Comparison of ENCODE assay signal across 9 cellular contexts in the genomic region with DNA sequence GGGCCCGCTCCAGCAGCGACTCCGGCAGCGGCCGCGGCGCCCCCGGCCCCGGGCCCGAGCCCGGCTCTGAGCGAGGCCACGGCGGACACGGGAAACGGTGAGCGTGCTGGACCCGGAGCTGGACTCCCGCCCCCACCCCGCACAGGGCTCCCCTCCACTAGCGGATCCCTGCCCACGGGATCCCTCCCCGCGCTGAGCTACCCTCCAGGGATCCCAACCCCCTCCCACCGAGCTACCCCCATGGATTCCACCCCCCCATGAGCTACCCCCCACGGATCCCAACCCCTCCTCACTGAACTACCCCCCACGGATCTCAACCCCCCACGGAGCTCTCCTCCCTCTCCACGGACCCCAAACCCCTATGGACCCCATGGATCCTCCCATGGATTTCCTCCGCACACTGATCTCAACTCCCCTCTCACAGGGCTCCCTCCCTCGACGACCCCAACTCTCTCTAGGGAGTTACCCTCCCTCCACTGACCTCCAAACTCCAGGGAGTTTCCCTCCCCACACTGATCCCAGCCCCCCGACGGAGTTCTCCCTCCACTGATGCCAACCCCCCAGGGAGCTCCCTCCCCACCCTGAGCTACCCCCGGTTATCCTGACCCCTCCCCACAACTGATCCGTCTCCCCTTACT. TPM values are rescaled to one million over a fixed set of nuclear protein-coding genes. Genes with fewer than 3 reads are reported as not detected.
DNase-seq lines count a peak whose midpoint lies in the region; ATAC-seq, FAIRE-seq and TF ChIP-seq lines count a peak whose summit lies in the region.
"Had no signal": no experiment of that assay in that cellular context is flagged by ENCODE, and none has a peak within 500 bp of the region (broad histone marks: within the 10 kb centered on the region; RNA-seq: fewer than 3 reads in every experiment).

No MANE protein-coding gene starts in this region.

- H3K9me3 ChIP-seq in AG04450 (ENCODE audit: control insufficient read depth, insufficient read depth, low read length) (no peaks in the 10 kb centered on the region; the same call in 1 of the 2 replicates), MM.1S (replicated peaks; ENCODE audit: insufficient read depth, low read length) (no peaks in the 10 kb centered on the region)
- H3K9me3 ChIP-seq: pancreas had no signal

- H4K20me1 ChIP-seq in MM.1S (ENCODE audit: insufficient read depth, low read length) = no peaks in the 10 kb centered on the region

- peaks cover 36 to 48% of the 10 kb centered on the region in 2 donors for H3K27me3 Mint-ChIP-seq in natural killer cell treated with Interleukin-12 subunit alpha and Interleukin-12 subunit beta and Interleukin-15 and Interleukin-18, amount 100 ng/mL, for 72 hours

- TF ChIP-seq CTCF in AG04450 (IDR thresholded peaks at IDR 0.05; ENCODE audit: low read depth, low read length) (no peak), MM.1S (IDR thresholded peaks at IDR 0.05; ENCODE audit: low read length) (no peak), dorsolateral prefrontal cortex (IDR thresholded peaks at IDR 0.05 in 54 of 56, conservative IDR thresholded peaks at IDR 0.05 in 2 of 56; ENCODE audit: low read depth in 1 of 56, partially characterized antibody in 56 of 56) (no peak)

- H3K27me3 ChIP-seq in AG04450 (ENCODE audit: control insufficient read depth, insufficient read depth, low read length) (peaks cover 34% of the 10 kb centered on the region), MM.1S (replicated peaks; ENCODE audit: insufficient read depth, low read length) (peaks cover 77% of the 10 kb centered on the region), dorsolateral prefrontal cortex (peaks cover 0 to 10% (median 0%) of the 10 kb centered on the region in 45 donors)
- H3K27me3 ChIP-seq: pancreas had no signal

- H3K4me3 Mint-ChIP-seq in natural killer cell treated with Interleukin-12 subunit alpha and Interleukin-12 subunit beta and Interleukin-15 and Interleukin-18, amount 100 ng/mL, for 72 hours = peak overlapping the region; percentile 75

- no peak for FAIRE-seq in HTR-8/SVneo (lab: Jason Lieb, UNC)
- FAIRE-seq: pancreas had no signal

- H3K79me2 ChIP-seq in MM.1S (ENCODE audit: low read length) = no peaks in the 10 kb centered on the region

- no peaks in the 10 kb centered on the region for H3K36me3 Mint-ChIP-seq in natural killer cell treated with Interleukin-12 subunit alpha and Interleukin-12 subunit beta and Interleukin-15 and Interleukin-18, amount 100 ng/mL, for 72 hours

- H3K4me1 Mint-ChIP-seq in natural killer cell treated with Interleukin-12 subunit alpha and Interleukin-12 subunit beta and Interleukin-15 and Interleukin-18, amount 100 ng/mL, for 72 hours (ENCODE audit: low read depth in 2 of 2) = peaks cover 8 to 15% of the 10 kb centered on the region in 2 donors

- no peaks in the 10 kb centered on the region for H3K9me2 ChIP-seq in MM.1S (replicated peaks; ENCODE audit: insufficient read depth, low read length)

- H3K27ac ChIP-seq in AG04450 (ENCODE audit: low read depth, low read length) (no peak overlapping the region), MM.1S (ENCODE audit: low read length) (no peak overlapping the region), dorsolateral prefrontal cortex (no peak overlapping the region)
- H3K27ac ChIP-seq: pancreas had no signal

- POLR2A ChIA-PET in AG04450 (lab: Yijun Ruan, JAX) = interaction anchor here (1.9 kb wide), 1 partner anchor 10 kb away, joined by 15 read pairs; no protein-coding TSS in a partner anchor

- no peak overlapping the region for H3K27ac Mint-ChIP-seq in natural killer cell treated with Interleukin-12 subunit alpha and Interleukin-12 subunit beta and Interleukin-15 and Interleukin-18, amount 100 ng/mL, for 72 hours

- no peaks in the 10 kb centered on the region for H3K36me3 ChIP-seq in MM.1S (replicated peaks; ENCODE audit: insufficient read depth, low read length)
- H3K36me3 ChIP-seq: pancreas had no signal

- ATAC-seq in natural killer cell treated with Interleukin-12 subunit alpha and Interleukin-12 subunit beta and Interleukin-15 and Interleukin-18, amount 100 ng/mL, for 72 hours = peak in 1 of 2 donors; percentile 38
- ATAC-seq in GM19455 (IDR thresholded peaks at IDR 0.05; ENCODE audit: unreplicated experiment) = no peak

- peak overlapping the region; percentile 29; the same call in 1 of the 2 replicates for H3K4me2 ChIP-seq in MM.1S (ENCODE audit: low read depth, low read length)

- intact Hi-C loops in dorsolateral prefrontal cortex (cut with DNase I) = no loop called here

- CTCF ChIA-PET in AG04450 (lab: Charles Lee) = interaction anchor here (0.7 to 1.8 kb wide), 4 partner anchors 10 to 32 kb away, joined by 3 to 14 read pairs (median 4); no protein-coding TSS in a partner anchor

- H3K4me3 ChIP-seq in AG04450 (ENCODE audit: low read depth, low read length) (peak overlapping the region; percentile 53), MM.1S (ENCODE audit: low read length) (no peak overlapping the region), dorsolateral prefrontal cortex (peak overlapping the region in 35 of 59 donors; percentile 3 to 61 (median 43))

- H3K9ac ChIP-seq in MM.1S (ENCODE audit: low read length) = no peak overlapping the region

- H3K4me1 ChIP-seq in MM.1S (ENCODE audit: low read length) = no peaks in the 10 kb centered on the region
- H3K4me1 ChIP-seq: pancreas had no signal

- no peak for DNase-seq in AG04450 (ENCODE audit: low read depth, low spot score)
- DNase-seq in MM.1S = no peak
- no peak for DNase-seq in dorsolateral prefrontal cortex
- DNase-seq in natural killer cell treated with Interleukin-12 subunit alpha and Interleukin-12 subunit beta and Interleukin-15 and Interleukin-18, amount 100 ng/mL, for 72 hours (ENCODE audit: low spot score) = no peak
- DNase-seq in NCI-H1694 treated with DMSO at 0.1 percent for 48 hours (lab: John Stamatoyannopoulos, UW) = no peak
- no peak for DNase-seq in HTR-8/SVneo (ENCODE audit: insufficient read length, low spot score)
- DNase-seq in SHP77 (lab: John Stamatoyannopoulos, UW) = no peak

- no peaks in the 10 kb centered on the region for H3F3A ChIP-seq in MM.1S (ENCODE audit: insufficient read depth, low read length)

- H3K9me3 Mint-ChIP-seq in natural killer cell treated with Interleukin-12 subunit alpha and Interleukin-12 subunit beta and Interleukin-15 and Interleukin-18, amount 100 ng/mL, for 72 hours = no peaks in the 10 kb centered on the region

- no peak overlapping the region for H2AFZ ChIP-seq in MM.1S (ENCODE audit: low read length)

RNA-seq across cellular contexts. Expression of a gene that starts 20.6 kb away (rescaled TPM):
- polyA plus RNA-seq in AG04450 (2011; rRNA removed) = 290 and 526 TPM in 2 replicates
- polyA minus RNA-seq in AG04450 (2011; rRNA and poly(A)+ RNA removed) = 75.3 and 81.1 TPM in 2 replicates
- 1,000 to 10,000 TPM in 8 of 120 experiments, 100 to 1,000 TPM in 110, 10 to 100 TPM in 2; 98.5 to 2,404 (median 228) TPM for total RNA-seq in dorsolateral prefrontal cortex
- 10 to 100 TPM; 13.3 to 30.3 TPM for total RNA-seq in natural killer cell treated with Interleukin-12 subunit alpha and Interleukin-12 subunit beta and Interleukin-15 and Interleukin-18, amount 100 ng/mL, for 72 hours
